Comparison of ENCODE assay signal across 29 cellular contexts in genomic region chrX:72053508-72053907, GRCh38.
"Had no signal": no experiment of that assay in that cellular context is flagged by ENCODE, and none has a peak within 500 bp of the region (broad histone marks: within the 10 kb centered on the region; RNA-seq: fewer than 3 reads in every experiment).

No MANE protein-coding gene starts in this region.

- H3K9me3 ChIP-seq: breast epithelium, pancreas, prostate gland, uterus had no signal

- H3K27me3 Mint-ChIP-seq: activated naive CD4-positive, alpha-beta T cell treated with anti-CD3 and anti-CD28 coated beads, Interleukin-2, amount 50 U/mL, for 24 hours; stimulated activated naive CD8-positive, alpha-beta T cell treated with anti-CD3 and anti-CD28 coated beads, Interleukin-15, Interleukin-2, amounts not matched to agents 100 ng/mL and 50 ng/mL, for 24 hours; T-helper 17 cell; type B pancreatic cell had no signal

- DNase-seq: activated B cell treated with CpG ODN at 0.5 μM for 24 hours; activated CD4-positive, alpha-beta T cell treated with anti-CD3 and anti-CD28 coated beads, Interleukin-2, amount 50 U/mL, for 1 hour; activated CD8-positive, alpha-beta T cell treated with anti-CD3 and anti-CD28 coated beads for 36 hours; activated naive CD8-positive, alpha-beta T cell treated with anti-CD3 and anti-CD28 coated beads, Interleukin-2, amount 50 U/mL, for 24 hours; activated T-cell treated with anti-CD3 and anti-CD28 coated beads, Interleukin-2, amount 50 U/mL, for 48 hours; amygdala; central memory CD4-positive, alpha-beta T cell; effector memory CD4-positive, alpha-beta T cell; erythroblast; head of caudate nucleus; hippocampal formation; immature natural killer cell; midbrain; naive thymus-derived CD4-positive, alpha-beta T cell; nucleus accumbens; pancreas; retina; small intestine; stimulated activated CD4-positive, alpha-beta T cell treated with anti-CD3 and anti-CD28 coated beads, Interleukin-4, amount 100 ng/mL, for 24 hours; substantia nigra; T-helper 17 cell; uterus had no signal

- H3K4me1 ChIP-seq: breast epithelium, pancreas, prostate gland, uterus had no signal

- H3K27ac ChIP-seq: breast epithelium, pancreas, prostate gland, uterus had no signal

- H3K36me3 Mint-ChIP-seq: activated naive CD4-positive, alpha-beta T cell treated with anti-CD3 and anti-CD28 coated beads, Interleukin-2, amount 50 U/mL, for 24 hours; immature natural killer cell; naive thymus-derived CD4-positive, alpha-beta T cell; stimulated activated effector memory CD8-positive, alpha-beta T cell treated with anti-CD3 and anti-CD28 coated beads, Interleukin-12 subunit alpha, Interleukin-12 subunit beta, amount 100 ng/mL, for 72 hours; type B pancreatic cell had no signal

- H3K4me3 ChIP-seq: breast epithelium, pancreas, prostate gland, uterus had no signal

- H3K4me1 Mint-ChIP-seq: activated B cell treated with CpG ODN at 0.5 μM for 24 hours; activated naive CD4-positive, alpha-beta T cell treated with anti-CD3 and anti-CD28 coated beads, Interleukin-2, amount 50 U/mL, for 24 hours; activated naive CD8-positive, alpha-beta T cell treated with anti-CD3 and anti-CD28 coated beads, Interleukin-2, amount 50 U/mL, for 24 hours had no signal

- H3K27ac Mint-ChIP-seq: activated B cell treated with CpG ODN at 0.5 μM for 24 hours; activated CD8-positive, alpha-beta T cell treated with anti-CD3 and anti-CD28 coated beads for 36 hours; activated naive CD4-positive, alpha-beta T cell treated with anti-CD3 and anti-CD28 coated beads, Interleukin-2, amount 50 U/mL, for 24 hours; activated naive CD8-positive, alpha-beta T cell treated with anti-CD3 and anti-CD28 coated beads, Interleukin-2, amount 50 U/mL, for 24 hours; activated T-helper 2 cell treated with anti-CD3 and anti-CD28 coated beads, Interferon-gamma antibody, Interleukin-2, Interleukin-4, amounts not matched to agents 10 μg/mL and 5 μg/mL and 100 μg/mL, durations not matched to agents 14 hours and 24 hours and 36 hours; immature natural killer cell; naive thymus-derived CD4-positive, alpha-beta T cell; stimulated activated effector memory CD8-positive, alpha-beta T cell treated with anti-CD3 and anti-CD28 coated beads, Interleukin-12 subunit alpha, Interleukin-12 subunit beta, amount 100 ng/mL, for 72 hours; stimulated activated naive CD8-positive, alpha-beta T cell treated with anti-CD3 and anti-CD28 coated beads, Interleukin-15, Interleukin-2, amounts not matched to agents 100 ng/mL and 50 ng/mL, for 24 hours; T-helper 17 cell; type B pancreatic cell had no signal

- H3K36me3 ChIP-seq: breast epithelium, pancreas, prostate gland, uterus had no signal

- H3K9me3 Mint-ChIP-seq: activated B cell treated with CpG ODN at 0.5 μM for 24 hours; activated CD8-positive, alpha-beta T cell treated with anti-CD3 and anti-CD28 coated beads for 36 hours; activated naive CD4-positive, alpha-beta T cell treated with anti-CD3 and anti-CD28 coated beads, Interleukin-2, amount 50 U/mL, for 24 hours; activated naive CD8-positive, alpha-beta T cell treated with anti-CD3 and anti-CD28 coated beads, Interleukin-2, amount 50 U/mL, for 24 hours; activated T-helper 2 cell treated with anti-CD3 and anti-CD28 coated beads, Interferon-gamma antibody, Interleukin-2, Interleukin-4, amounts not matched to agents 10 μg/mL and 5 μg/mL and 100 μg/mL, durations not matched to agents 14 hours and 24 hours and 36 hours; immature natural killer cell; stimulated activated effector memory CD8-positive, alpha-beta T cell treated with anti-CD3 and anti-CD28 coated beads, Interleukin-12 subunit alpha, Interleukin-12 subunit beta, amount 100 ng/mL, for 72 hours; stimulated activated naive CD8-positive, alpha-beta T cell treated with anti-CD3 and anti-CD28 coated beads, Interleukin-15, Interleukin-2, amounts not matched to agents 100 ng/mL and 50 ng/mL, for 24 hours had no signal

- H3K27me3 ChIP-seq: uterus had no signal

- H3K4me3 Mint-ChIP-seq: activated B cell treated with CpG ODN at 0.5 μM for 24 hours; activated CD8-positive, alpha-beta T cell treated with anti-CD3 and anti-CD28 coated beads for 36 hours; activated naive CD4-positive, alpha-beta T cell treated with anti-CD3 and anti-CD28 coated beads, Interleukin-2, amount 50 U/mL, for 24 hours; activated naive CD8-positive, alpha-beta T cell treated with anti-CD3 and anti-CD28 coated beads, Interleukin-2, amount 50 U/mL, for 24 hours; immature natural killer cell; naive thymus-derived CD4-positive, alpha-beta T cell; stimulated activated effector memory CD8-positive, alpha-beta T cell treated with anti-CD3 and anti-CD28 coated beads, Interleukin-12 subunit alpha, Interleukin-12 subunit beta, amount 100 ng/mL, for 72 hours; stimulated activated naive CD8-positive, alpha-beta T cell treated with anti-CD3 and anti-CD28 coated beads, Interleukin-15, Interleukin-2, amounts not matched to agents 100 ng/mL and 50 ng/mL, for 24 hours; T-helper 17 cell; type B pancreatic cell had no signal
